In genomic region chr13:44969858-44970484, GRCh38 we compare ENCODE assay signal across 8 cellular contexts. TPM values are rescaled to one million over a fixed set of nuclear protein-coding genes. Genes with fewer than 3 reads are reported as not detected.
DNase-seq lines count a peak whose midpoint lies in the region; ATAC-seq and TF ChIP-seq lines count a peak whose summit lies in the region.

No MANE protein-coding gene starts in this region.

- H3F3A ChIP-seq in smooth muscle cell (ENCODE audit: low read depth), result peaks cover 1% of the 10 kb centered on the region

- H3K4me1 ChIP-seq in hepatocyte (ENCODE audit: insufficient read depth) (peaks cover 15% of the 10 kb centered on the region), smooth muscle cell (ENCODE audit: low read depth) (peaks cover 4% of the 10 kb centered on the region)

- no peak for ATAC-seq in GM19452 (IDR thresholded peaks at IDR 0.05; ENCODE audit: unreplicated experiment)

- H3K9ac ChIP-seq in smooth muscle cell (ENCODE audit: low read depth), result no peak overlapping the region

- H2AFZ ChIP-seq in hepatocyte (no peak overlapping the region), smooth muscle cell (ENCODE audit: low read depth) (no peak overlapping the region)

- H3K9me3 ChIP-seq in hepatocyte (ENCODE audit: low read depth) (no peaks in the 10 kb centered on the region), smooth muscle cell (replicated peaks; ENCODE audit: low read depth) (no peaks in the 10 kb centered on the region), MG63 (peaks cover 6% of the 10 kb centered on the region; the same call in 1 of the 2 replicates)

- H3K4me3 ChIP-seq in hepatocyte (no peak overlapping the region), smooth muscle cell (no peak overlapping the region), MG63 (no peak overlapping the region)

- H3K4me2 ChIP-seq in hepatocyte (peak overlapping the region; percentile 8), smooth muscle cell (no peak overlapping the region)

- H3K27ac ChIP-seq in hepatocyte (peak overlapping the region; percentile 36), smooth muscle cell (ENCODE audit: low read depth) (no peak overlapping the region)

- WGBS in hepatocyte (ENCODE audit: low lambda C conversion rate, missing lambda C conversion rate), result 45% methylated on average over 2 of the region's 2 CpGs
- WGBS in smooth muscle cell (ENCODE audit: low lambda C conversion rate), result 52% methylated on average over 2 of the region's 2 CpGs

- H3K79me2 ChIP-seq in hepatocyte (no peaks in the 10 kb centered on the region), smooth muscle cell (ENCODE audit: low read depth) (no peaks in the 10 kb centered on the region)

- H4K20me1 ChIP-seq in hepatocyte (ENCODE audit: insufficient read depth, poor library complexity, severe bottlenecking) (no peaks in the 10 kb centered on the region), smooth muscle cell (ENCODE audit: low read depth) (peaks cover 7% of the 10 kb centered on the region)

- H3K27me3 ChIP-seq in hepatocyte (no peaks in the 10 kb centered on the region), smooth muscle cell (ENCODE audit: low read depth) (no peaks in the 10 kb centered on the region), MG63 (no peaks in the 10 kb centered on the region)

- TF ChIP-seq CTCF in hepatocyte (IDR thresholded peaks at IDR 0.05; ENCODE audit: poor library complexity), result peak; percentile 94
- TF ChIP-seq CTCF in smooth muscle cell (IDR thresholded peaks at IDR 0.05; ENCODE audit: borderline replicate concordance, insufficient read depth, poor library complexity, severe bottlenecking), result peak; percentile 82

- H3K36me3 ChIP-seq in hepatocyte (replicated peaks; ENCODE audit: insufficient read depth, low read depth) (no peaks in the 10 kb centered on the region), smooth muscle cell (ENCODE audit: low read depth) (no peaks in the 10 kb centered on the region), MG63 (peaks cover 44% of the 10 kb centered on the region)

- no peaks in the 10 kb centered on the region for H3K9me2 ChIP-seq in hepatocyte (replicated peaks; ENCODE audit: insufficient read depth)

- DNase-seq in NCI-H2171 treated with DMSO at 0.1 percent for 48 hours (lab: John Stamatoyannopoulos, UW) (peak; percentile 54), NCI-H2171 (lab: John Stamatoyannopoulos, UW) (no peak), NCI-H146 treated with DMSO at 0.1 percent for 48 hours (lab: John Stamatoyannopoulos, UW; ENCODE audit: unreplicated experiment) (peak; percentile 37), amniotic epithelial cell (ENCODE audit: low read depth) (peak; percentile 64), hepatocyte (ENCODE audit: low spot score) (peak; percentile 77), smooth muscle cell (lab: John Stamatoyannopoulos, UW; ENCODE audit: unreplicated experiment) (no peak), MG63 (no peak)

RNA-seq across cellular contexts. Expression of gene NUFIP1, which starts 19.3 kb away (rescaled TPM):
- total RNA-seq in hepatocyte, result 3.3 and 4.3 TPM in 2 replicates
- polyA plus RNA-seq in hepatocyte, result 5.5 and 6.2 TPM in 2 replicates
- total RNA-seq in smooth muscle cell, result 3.8 and 4.2 TPM in 2 replicates
- polyA plus RNA-seq in smooth muscle cell, result 4.5 and 5.2 TPM in 2 replicates
- total RNA-seq in MG63 (2014; rRNA removed; shearing (Covaris generic); ENCODE audit: low replicate concordance), result 6.1 and 6.7 TPM in 2 replicates

RNA-seq across cellular contexts. Expression of gene GPALPP1, which starts 19.4 kb away (rescaled TPM):
- total RNA-seq in hepatocyte (27.1 and 32.1 TPM in 2 replicates), smooth muscle cell (23.1 and 28.4 TPM in 2 replicates)
- polyA plus RNA-seq in hepatocyte (11.4 and 15.7 TPM in 2 replicates), smooth muscle cell (11.1 and 13.7 TPM in 2 replicates)
- total RNA-seq in MG63 (2014; rRNA removed; shearing (Covaris generic); ENCODE audit: low replicate concordance), result 27.3 and 56.8 TPM in 2 replicates

Comparison
In these comparisons a context has a peak if more than half of its experiments do, and no peak if none do; other contexts are left out.
1. DNase-seq: peak in NCI-H2171 treated with DMSO at 0.1 percent for 48 hours (single experiment), NCI-H146 treated with DMSO at 0.1 percent for 48 hours (single experiment), amniotic epithelial cell (single experiment) and hepatocyte (single experiment); none in NCI-H2171 (single experiment), smooth muscle cell (single experiment) and MG63 (single experiment).